13 cellular contexts compared by ENCODE assay signal in genomic region chr4:85808104-85808503, GRCh38.
"Had no signal": no experiment of that assay in that cellular context is flagged by ENCODE, and none has a peak within 500 bp of the region (broad histone marks: within the 10 kb centered on the region; RNA-seq: fewer than 3 reads in every experiment).

No MANE protein-coding gene starts in this region.

- H3K27me3 ChIP-seq: dorsolateral prefrontal cortex, esophagus muscularis mucosa, thyroid gland had no signal

- H3K4me3 ChIP-seq: dorsolateral prefrontal cortex, esophagus muscularis mucosa, skin epidermis, thyroid gland had no signal

- ATAC-seq: activated CD8-positive, alpha-beta T cell treated with anti-CD3 and anti-CD28 coated beads, Interleukin-2, amount 10 ng/mL, durations not matched to agents 7 days and 5 days had no signal

- H3K27ac ChIP-seq: dorsolateral prefrontal cortex, esophagus muscularis mucosa, thyroid gland, VCaP had no signal

- H3K4me3 Mint-ChIP-seq: activated CD8-positive, alpha-beta T cell treated with anti-CD3 and anti-CD28 coated beads, Interleukin-2, amount 10 ng/mL, durations not matched to agents 7 days and 5 days; activated T-helper 1 cell treated with anti-CD3 and anti-CD28 coated beads, Interleukin-12 subunit alpha, Interleukin-12 subunit beta, Interleukin-2, Interleukin-4 antibody, amounts not matched to agents 30 ng/mL and 10 ng/mL and 1 ng/mL, durations not matched to agents 14 hours and 24 hours and 36 hours had no signal

- H3K36me3 ChIP-seq: esophagus muscularis mucosa, thyroid gland had no signal

- H3K9me3 ChIP-seq: esophagus muscularis mucosa, thyroid gland had no signal

- DNase-seq: activated CD4-positive, alpha-beta T cell treated with anti-CD3 and anti-CD28 coated beads for 48 hours; activated CD8-positive, alpha-beta T cell treated with anti-CD3 and anti-CD28 coated beads, Interleukin-2, amount 10 ng/mL, durations not matched to agents 7 days and 5 days; activated naive CD4-positive, alpha-beta T cell treated with Interleukin-2 at 50 U/mL for 16 hours; dorsolateral prefrontal cortex; islet precursor cell; nucleus accumbens; stimulated activated CD4-positive, alpha-beta T cell treated with anti-CD3 and anti-CD28 coated beads, Interleukin-4, amount 100 ng/mL, for 4 hours; T-helper 1 cell; thyroid gland had no signal

- H3K9me3 Mint-ChIP-seq: activated T-helper 1 cell treated with anti-CD3 and anti-CD28 coated beads, Interleukin-12 subunit alpha, Interleukin-12 subunit beta, Interleukin-2, Interleukin-4 antibody, amounts not matched to agents 30 ng/mL and 10 ng/mL and 1 ng/mL, durations not matched to agents 14 hours and 24 hours and 36 hours had no signal

- H3K4me1 ChIP-seq: thyroid gland had no signal

- H3K27ac Mint-ChIP-seq: activated CD8-positive, alpha-beta T cell treated with anti-CD3 and anti-CD28 coated beads, Interleukin-2, amount 10 ng/mL, durations not matched to agents 7 days and 5 days; activated T-helper 1 cell treated with anti-CD3 and anti-CD28 coated beads, Interleukin-12 subunit alpha, Interleukin-12 subunit beta, Interleukin-2, Interleukin-4 antibody, amounts not matched to agents 30 ng/mL and 10 ng/mL and 1 ng/mL, durations not matched to agents 14 hours and 24 hours and 36 hours had no signal
